Comparison of ENCODE assay signal across 21 cellular contexts in the genomic region with DNA sequence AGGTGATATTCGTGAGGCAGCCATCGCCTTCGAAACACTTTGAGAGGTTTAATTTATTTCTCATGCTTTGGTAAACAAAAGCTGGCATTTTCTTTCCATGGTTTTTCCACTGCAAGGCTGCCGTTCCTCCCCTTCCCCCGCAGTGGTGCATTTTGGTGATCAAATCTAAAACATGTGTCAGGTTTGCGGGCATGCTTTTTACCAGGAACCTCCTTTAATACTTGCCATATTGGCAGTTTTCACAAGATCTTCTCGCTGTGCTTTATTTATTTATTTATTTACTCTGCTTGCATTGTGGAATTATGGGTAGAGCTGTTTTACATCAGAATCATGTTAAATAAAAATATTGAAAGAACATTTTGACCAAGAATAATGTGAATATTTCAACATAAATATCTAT. TPM values are rescaled to one million over a fixed set of nuclear protein-coding genes. Genes with fewer than 3 reads are reported as not detected.
DNase-seq lines count a peak whose midpoint lies in the region; ATAC-seq, FAIRE-seq and TF ChIP-seq lines count a peak whose summit lies in the region.
"Had no signal": no experiment of that assay in that cellular context is flagged by ENCODE, and none has a peak within 500 bp of the region (broad histone marks: within the 10 kb centered on the region; RNA-seq: fewer than 3 reads in every experiment).

No MANE protein-coding gene starts in this region.

- no peaks in the 10 kb centered on the region for H4K20me1 ChIP-seq in H1 (replicated peaks in 1 of 2; ENCODE audit: control insufficient read depth in 1 of 2, insufficient read depth in 2 of 2, low read length in 2 of 2)
- peaks cover 13% of the 10 kb centered on the region for H4K20me1 ChIP-seq in neural progenitor cell (ENCODE audit: low read depth)

- H2BK12ac ChIP-seq in H1 (ENCODE audit: low read depth, low read length): no peak overlapping the region

- no peak overlapping the region for H3K56ac ChIP-seq in H1 (replicated peaks; ENCODE audit: insufficient read length, low read depth, low read length)

- no peak overlapping the region for H2BK20ac ChIP-seq in H1 (ENCODE audit: low read length)

- TF ChIP-seq RAD21 in H1 (IDR thresholded peaks at IDR 0.05 in 1 of 2, conservative IDR thresholded peaks at IDR 0.05 in 1 of 2; ENCODE audit: low read depth in 2 of 2, low read length in 2 of 2): no peak

- no peak overlapping the region for H3K27ac Mint-ChIP-seq in neural progenitor cell
- H3K27ac Mint-ChIP-seq: activated CD8-positive, alpha-beta T cell treated with anti-CD3 and anti-CD28 coated beads, Interleukin-2, amount 10 ng/mL, durations not matched to agents 7 days and 5 days; activated naive CD8-positive, alpha-beta T cell treated with anti-CD3 and anti-CD28 coated beads for 36 hours; activated T-cell treated with anti-CD3 and anti-CD28 coated beads, Interleukin-2, amount 50 U/mL, for 72 hours; CD4-positive, alpha-beta T cell; natural killer cell; stimulated activated naive CD8-positive, alpha-beta T cell treated with anti-CD3 and anti-CD28 coated beads, Interleukin-15, Interleukin-2, amounts not matched to agents 100 ng/mL and 50 ng/mL, for 24 hours; T-helper 17 cell; WTC11 had no signal

- no peak for ATAC-seq in HG02870 (IDR thresholded peaks at IDR 0.05; ENCODE audit: unreplicated experiment)
- ATAC-seq: activated CD8-positive, alpha-beta T cell treated with anti-CD3 and anti-CD28 coated beads, Interleukin-2, amount 10 ng/mL, durations not matched to agents 7 days and 5 days; activated T-cell treated with anti-CD3 and anti-CD28 coated beads, Interleukin-2, amount 50 U/mL, for 72 hours; natural killer cell; T-helper 17 cell had no signal

- no peak overlapping the region for H4K5ac ChIP-seq in H1 (ENCODE audit: insufficient read length, low read depth, low read length)

- WGBS in H1 (ENCODE audit: extremely low coverage in 1 of 2, insufficient coverage in 1 of 2, insufficient read length in 1 of 2, insufficient replicate concordance in 2 of 2, low coverage in 1 of 2, low lambda C conversion rate in 2 of 2, missing lambda C conversion rate in 1 of 2), 2 experiments: 80% methylated on average over 7 of the region's 7 CpGs; no CpG with 5 or more reads in 1 of the 2 experiments

- POLR2A ChIA-PET in H1 (lab: Charles Lee; ENCODE audit: partially characterized antibody): interaction anchor here (1.1 kb wide), 1 partner anchor 53 kb away, joined by 3 read pairs; no protein-coding TSS in a partner anchor

- no peak overlapping the region for H3K4me3 Mint-ChIP-seq in neural progenitor cell
- H3K4me3 Mint-ChIP-seq: activated CD8-positive, alpha-beta T cell treated with anti-CD3 and anti-CD28 coated beads, Interleukin-2, amount 10 ng/mL, durations not matched to agents 7 days and 5 days; activated naive CD8-positive, alpha-beta T cell treated with anti-CD3 and anti-CD28 coated beads for 36 hours; activated T-cell treated with anti-CD3 and anti-CD28 coated beads, Interleukin-2, amount 50 U/mL, for 72 hours; CD4-positive, alpha-beta T cell; central memory CD8-positive, alpha-beta T cell; natural killer cell; stimulated activated naive CD8-positive, alpha-beta T cell treated with anti-CD3 and anti-CD28 coated beads, Interleukin-15, Interleukin-2, amounts not matched to agents 100 ng/mL and 50 ng/mL, for 24 hours; T-helper 17 cell; WTC11 had no signal

- no peaks in the 10 kb centered on the region for H3K23me2 ChIP-seq in H1 (ENCODE audit: low read depth, low read length)

- peaks cover 39% of the 10 kb centered on the region for H3K4me1 Mint-ChIP-seq in neural progenitor cell
- H3K4me1 Mint-ChIP-seq: activated naive CD8-positive, alpha-beta T cell treated with anti-CD3 and anti-CD28 coated beads for 36 hours; central memory CD8-positive, alpha-beta T cell; natural killer cell; T-helper 17 cell had no signal

- peak overlapping the region; percentile 15 to 83 for H3K27ac ChIP-seq in right atrium auricular region
- H3K27ac ChIP-seq in H1 (ENCODE audit: low read depth, low read length): no peak overlapping the region
- H3K27ac ChIP-seq in neural progenitor cell: no peak overlapping the region
- H3K27ac ChIP-seq: lower lobe of right lung had no signal

- H3K36me3 Mint-ChIP-seq in neural progenitor cell: peaks cover 7% of the 10 kb centered on the region
- H3K36me3 Mint-ChIP-seq: activated naive CD8-positive, alpha-beta T cell treated with anti-CD3 and anti-CD28 coated beads for 36 hours; natural killer cell; WTC11 had no signal

- H3K27me3 ChIP-seq in right atrium auricular region (no peaks in the 10 kb centered on the region), H1 (replicated peaks in 1 of 4; ENCODE audit: control insufficient read depth in 3 of 4, extremely low read depth in 1 of 4, insufficient read depth in 3 of 4, low read length in 3 of 4) (no peaks in the 10 kb centered on the region), neural progenitor cell (no peaks in the 10 kb centered on the region)

- no peaks in the 10 kb centered on the region for H3K9me3 Mint-ChIP-seq in neural progenitor cell
- H3K9me3 Mint-ChIP-seq: activated naive CD8-positive, alpha-beta T cell treated with anti-CD3 and anti-CD28 coated beads for 36 hours; activated T-cell treated with anti-CD3 and anti-CD28 coated beads, Interleukin-2, amount 50 U/mL, for 72 hours; CD4-positive, alpha-beta T cell; central memory CD8-positive, alpha-beta T cell; natural killer cell; stimulated activated naive CD8-positive, alpha-beta T cell treated with anti-CD3 and anti-CD28 coated beads, Interleukin-15, Interleukin-2, amounts not matched to agents 100 ng/mL and 50 ng/mL, for 24 hours; WTC11 had no signal

- no peak overlapping the region for H2BK120ac ChIP-seq in H1 (replicated peaks; ENCODE audit: low read depth, low read length)

- peaks cover 0 to 13% of the 10 kb centered on the region in 2 experiments; a peak in 2 of 4 replicates for H3K79me2 ChIP-seq in H1 (ENCODE audit: control insufficient read depth in 1 of 2, insufficient read depth in 2 of 2, low read length in 2 of 2)
- H3K79me2 ChIP-seq in neural progenitor cell (ENCODE audit: low read depth): peaks cover 36% of the 10 kb centered on the region

- TF ChIP-seq EP300 in H1 (IDR thresholded peaks at IDR 0.05; ENCODE audit: borderline replicate concordance in 1 of 2, low read depth in 2 of 2, low read length in 2 of 2): no peak

- H3K23ac ChIP-seq in H1 (ENCODE audit: insufficient read length): no peak overlapping the region

- TF ChIP-seq CTCF in right atrium auricular region (IDR thresholded peaks at IDR 0.05) (no peak), H1 (IDR thresholded peaks at IDR 0.05; ENCODE audit: control extremely low read depth in 1 of 3, insufficient read depth in 1 of 3, low read depth in 1 of 3, low read length in 3 of 3) (no peak), neural progenitor cell (IDR thresholded peaks at IDR 0.05) (no peak)

- H3K9ac ChIP-seq in H1 (replicated peaks in 1 of 4; ENCODE audit: extremely low read depth in 1 of 4, low read depth in 3 of 4, low read length in 3 of 4) (no peak overlapping the region), neural progenitor cell (no peak overlapping the region)

- no peak overlapping the region for H3K14ac ChIP-seq in H1 (ENCODE audit: insufficient read length)

- H3K18ac ChIP-seq in H1 (ENCODE audit: extremely low read depth, low read length): no peak overlapping the region

- no peak overlapping the region for H2AK5ac ChIP-seq in H1 (ENCODE audit: low read depth, low read length)

- H3K79me1 ChIP-seq in H1 (ENCODE audit: low read depth, low read length): no peaks in the 10 kb centered on the region; the same call in 1 of the 2 replicates

- H3K4me1 ChIP-seq in right atrium auricular region (peaks cover 0 to 30% of the 10 kb centered on the region in 2 donors), H1 (replicated peaks in 1 of 4; ENCODE audit: control insufficient read depth in 3 of 4, insufficient read depth in 4 of 4, low read length in 3 of 4) (peaks cover 0 to 3% (median 1%) of the 10 kb centered on the region in 4 experiments; a peak in 3 of 7 replicates), neural progenitor cell (peaks cover 54% of the 10 kb centered on the region)

- H2BK15ac ChIP-seq in H1 (ENCODE audit: low read length): no peak overlapping the region

- no peaks in the 10 kb centered on the region for H3K36me3 ChIP-seq in right atrium auricular region
- H3K36me3 ChIP-seq in H1 (ENCODE audit: control insufficient read depth in 2 of 4, insufficient read depth in 4 of 4, low read length in 3 of 4): no peaks in the 10 kb centered on the region
- no peaks in the 10 kb centered on the region for H3K36me3 ChIP-seq in neural progenitor cell
- H3K36me3 ChIP-seq: lower lobe of right lung had no signal

- FAIRE-seq in H1 (lab: Jason Lieb, UNC): peak; percentile 45
- FAIRE-seq: endothelial cell of umbilical vein had no signal

- no peak overlapping the region for H3K4ac ChIP-seq in H1 (replicated peaks; ENCODE audit: insufficient read length, low read depth, low read length)

- H3K4me3 ChIP-seq in right atrium auricular region: peak overlapping the region in 1 of 2 donors; percentile 32
- peak overlapping the region in 1 of 4 experiments; percentile 8; a peak in 1 of 8 replicates for H3K4me3 ChIP-seq in H1 (ENCODE audit: extremely low read depth in 1 of 4, insufficient read depth in 2 of 4, low read depth in 3 of 4, low read length in 4 of 4)
- no peak overlapping the region for H3K4me3 ChIP-seq in neural progenitor cell
- H3K4me3 ChIP-seq: lower lobe of right lung had no signal

- no peak overlapping the region for H2BK5ac ChIP-seq in H1 (ENCODE audit: low read depth, low read length)

- CTCF ChIA-PET in H1 (lab: Charles Lee; ENCODE audit: partially characterized antibody): interaction anchor here (1.3 to 1.5 kb wide), 3 partner anchors 12 to 210 kb away, joined by 3 to 4 read pairs (median 3); no protein-coding TSS in a partner anchor

- intact Hi-C loops in cardiac septum (cut with DNase I): no loop called here

- H3K4me2 ChIP-seq in H1 (ENCODE audit: insufficient read depth in 1 of 2, low read depth in 2 of 2, low read length in 2 of 2) (peak overlapping the region in 1 of 2 experiments; percentile 54; a peak in 1 of 4 replicates), neural progenitor cell (peak overlapping the region; percentile 65)

- H4K91ac ChIP-seq in H1 (replicated peaks; ENCODE audit: insufficient read length, low read length): no peak overlapping the region

- H4K8ac ChIP-seq in H1 (ENCODE audit: extremely low read depth, insufficient read depth, low read length): no peak overlapping the region

- peaks cover 16% of the 10 kb centered on the region for H3F3A ChIP-seq in neural progenitor cell (ENCODE audit: low read depth)

- H2AFZ ChIP-seq in H1 (ENCODE audit: low read length) (no peak overlapping the region), neural progenitor cell (replicated peaks) (peak overlapping the region; percentile 17)

- TF ChIP-seq POLR2A in H1 (IDR thresholded peaks at IDR 0.05; ENCODE audit: control extremely low read depth in 1 of 2, low read depth in 2 of 2, low read length in 2 of 2): no peak

- DNase-seq in right atrium auricular region (ENCODE audit: low spot score) (no peak), cardiac septum (ENCODE audit: low spot score) (no peak), H1 (ENCODE audit: low read depth in 1 of 2, low spot score in 2 of 2) (no peak), neural progenitor cell (ENCODE audit: low spot score) (no peak), mucosa of gallbladder (ENCODE audit: low spot score) (no peak), NCI-H2081 (lab: John Stamatoyannopoulos, UW) (no peak), SIG-M5 (lab: John Stamatoyannopoulos, UW) (no peak)
- DNase-seq: activated CD8-positive, alpha-beta T cell treated with anti-CD3 and anti-CD28 coated beads, Interleukin-2, amount 10 ng/mL, durations not matched to agents 7 days and 5 days; activated naive CD8-positive, alpha-beta T cell treated with anti-CD3 and anti-CD28 coated beads for 36 hours; activated T-cell treated with anti-CD3 and anti-CD28 coated beads, Interleukin-2, amount 50 U/mL, for 72 hours; CD4-positive, alpha-beta T cell; Kasumi-1; lower lobe of right lung; natural killer cell; T-helper 17 cell had no signal

- H3K9me3 ChIP-seq in right atrium auricular region (no peaks in the 10 kb centered on the region), H1 (ENCODE audit: insufficient read depth in 2 of 2, low read depth in 1 of 2, low read length in 1 of 2) (no peaks in the 10 kb centered on the region), neural progenitor cell (ENCODE audit: low read depth) (no peaks in the 10 kb centered on the region)
- H3K9me3 ChIP-seq: lower lobe of right lung had no signal

- no peaks in the 10 kb centered on the region for H3K27me3 Mint-ChIP-seq in neural progenitor cell (ENCODE audit: insufficient read depth, low read depth)

RNA-seq across cellular contexts. Expression of gene STOX2, which starts 54.2 kb away (rescaled TPM):
- total RNA-seq in right atrium auricular region (10 to 100 TPM; 18.5 to 25.8 TPM), cardiac septum (9.4 TPM), neural progenitor cell (ENCODE audit: low replicate concordance) (11.6 and 13.3 TPM in 2 replicates), mucosa of gallbladder (6.6 TPM)
- 20.0 and 20.9 TPM in 2 replicates for total RNA-seq in H1 (2021; fragmentation: NEBNext Ultra II Directional; extraction: Animal tissue kit (Norgen Biotek cat#: 25700))
- 5.5 and 10.5 TPM in 2 replicates for polyA plus RNA-seq in H1 (2011; rRNA removed)
- 5.4 TPM for polyA plus RNA-seq in H1 (2011; cell fraction: cytosol; rRNA removed)
- 19.3 TPM for polyA plus RNA-seq in H1 (2011; cell fraction: nucleus; rRNA removed)
- polyA plus RNA-seq in H1 (2012, experiment 1 of 2): 4.7 to 6.0 TPM (median 5.5 TPM) in 4 replicates
- 0.34 TPM for polyA plus RNA-seq in H1 (2012, experiment 2 of 2)
- 12.0 TPM for polyA plus RNA-seq in H1 (2013, experiment 1 of 2)
- polyA plus RNA-seq in H1 (2013, experiment 2 of 2): 12.6 TPM
- 19.5 and 24.9 TPM in 2 replicates for polyA minus RNA-seq in H1 (2011; rRNA and poly(A)+ RNA removed)
- 5.5 TPM for polyA minus RNA-seq in H1 (2011; cell fraction: cytosol; rRNA and poly(A)+ RNA removed)
- 21.3 TPM for polyA minus RNA-seq in H1 (2011; cell fraction: nucleus; rRNA and poly(A)+ RNA removed)
- total RNA-seq: activated CD8-positive, alpha-beta T cell treated with anti-CD3 and anti-CD28 coated beads, Interleukin-2, amount 10 ng/mL, durations not matched to agents 7 days and 5 days; activated naive CD8-positive, alpha-beta T cell treated with anti-CD3 and anti-CD28 coated beads for 36 hours; CD4-positive, alpha-beta T cell; HT-29 had no signal

Comparison
In these comparisons a context has a peak if more than half of its experiments do, and no peak if none do; other contexts are left out.
1. H3K27ac ChIP-seq: peak in right atrium auricular region (2 of 2); none in H1 (single experiment) and neural progenitor cell (single experiment).